11 cellular contexts compared by ENCODE assay signal in the genomic region with DNA sequence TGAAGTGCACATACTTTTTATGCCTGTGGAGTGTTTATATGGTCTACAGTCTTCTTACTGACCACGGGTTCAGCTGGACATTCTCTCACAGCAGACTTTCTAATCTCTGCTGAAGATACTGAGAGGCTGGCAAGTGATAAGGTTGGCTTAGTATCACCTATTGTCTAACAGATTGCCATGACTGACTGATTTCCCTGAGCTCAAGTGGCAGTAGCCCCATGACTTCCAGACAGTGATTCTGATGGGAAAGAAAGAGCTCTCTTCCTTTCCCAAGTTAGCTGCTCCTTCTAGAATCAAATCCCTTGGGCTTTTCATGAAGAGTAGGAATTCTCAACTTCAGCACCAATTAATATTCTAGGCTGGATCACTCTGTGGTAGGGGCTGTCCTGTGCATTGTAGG.
"Had no signal": no experiment of that assay in that cellular context is flagged by ENCODE, and none has a peak within 500 bp of the region (broad histone marks: within the 10 kb centered on the region; RNA-seq: fewer than 3 reads in every experiment).

No MANE protein-coding gene starts in this region.

- H3K9me3 ChIP-seq: HAP-1 had no signal

- H3K4me3 ChIP-seq: GM23248, GM23338, HAP-1 had no signal

- H3K9ac ChIP-seq: GM23248 had no signal

- H3K9me3 Mint-ChIP-seq: GM23338, H9, HFFc6 had no signal

- H3K36me3 ChIP-seq: HAP-1 had no signal

- H3K4me2 ChIP-seq: GM23338 had no signal

- H3K27ac ChIP-seq: GM23248 had no signal

- H2AFZ ChIP-seq: GM23248, GM23338 had no signal

- FAIRE-seq: H1, H54 had no signal

- DNase-seq: GM23248, GOT3, H7, H9, HCEC 1CT, HFFc6 had no signal

- ATAC-seq: GM23338, HCT116 had no signal

- H3K27ac Mint-ChIP-seq: H9, HFFc6 had no signal

- H3K4me3 Mint-ChIP-seq: GM23338, H9, HFFc6 had no signal
